ENCODE assay signal across 8 cellular contexts in the genomic region with DNA sequence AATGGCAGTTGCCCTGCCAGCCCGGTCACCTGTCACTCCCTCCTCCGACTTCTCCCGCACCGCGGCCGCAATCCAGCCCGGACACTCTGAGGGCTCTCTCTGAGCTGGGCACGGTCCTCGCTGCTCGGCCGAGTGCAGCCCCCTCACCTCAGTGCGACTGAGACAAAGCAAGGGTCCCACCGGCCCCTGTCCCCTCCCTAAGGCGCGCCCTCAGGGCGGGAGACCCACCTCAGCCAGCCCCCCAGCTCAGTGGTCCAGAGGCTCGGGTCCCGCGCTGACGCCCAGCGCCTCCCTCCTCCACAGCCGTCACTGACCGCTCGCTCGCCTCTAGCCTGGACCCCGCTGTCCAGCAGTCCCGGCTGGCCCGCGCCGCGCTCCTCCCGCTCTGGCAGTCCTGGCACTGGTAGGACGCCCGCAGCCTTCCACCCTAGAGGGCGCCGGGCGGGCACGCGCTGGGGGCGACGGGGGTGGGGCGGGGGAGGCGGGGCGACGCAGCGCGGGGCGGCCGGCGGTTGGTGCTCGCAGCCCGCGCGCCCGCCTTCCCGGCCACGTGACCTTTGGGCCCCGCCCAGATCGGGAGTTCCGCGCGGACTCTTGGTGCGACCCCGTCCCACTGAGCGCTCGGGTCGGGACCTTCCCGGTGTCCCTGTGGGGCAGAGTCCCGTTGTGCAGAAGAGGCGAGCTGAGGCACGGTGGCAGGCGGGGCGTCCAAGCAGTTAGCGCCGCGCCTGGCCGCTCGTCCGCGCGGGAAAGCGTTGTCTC. TPM values are rescaled to one million over a fixed set of nuclear protein-coding genes. Genes with fewer than 3 reads are reported as not detected.
DNase-seq lines count a peak whose midpoint lies in the region; ATAC-seq, FAIRE-seq and TF ChIP-seq lines count a peak whose summit lies in the region.

No MANE protein-coding gene starts in this region.

- DNase-seq in A549 (ENCODE audit: low read depth in 1 of 2, low spot score in 1 of 2) (peak; percentile 57 to 68), NCI-H446 treated with DMSO at 0.1 percent for 48 hours (lab: John Stamatoyannopoulos, UW) (peak; percentile 40), choroid plexus epithelial cell (ENCODE audit: low read depth) (peak; percentile 30), left kidney (ENCODE audit: low read depth, low spot score) (peak; percentile 91)
- DNase-seq in activated CD4-positive, alpha-beta T cell treated with anti-CD3 and anti-CD28 coated beads for 4 hours, result peak; percentile 81 to 83
- DNase-seq in stimulated activated CD4-positive, alpha-beta T cell treated with anti-CD3 and anti-CD28 coated beads, Interleukin-1b, Interleukin-23, amount 100 ng/mL, for 48 hours, result peak; percentile 72

- H3K4me3 ChIP-seq in A549 (peak overlapping the region; percentile 78), choroid plexus epithelial cell (ENCODE audit: low read depth, low read length) (peak overlapping the region; percentile 81)

- H3K9me3 ChIP-seq in A549, result no peaks in the 10 kb centered on the region

- WGBS in A549 (ENCODE audit: missing lambda C conversion rate), result 0% methylated on average over 6 of the region's 82 CpGs

- CTCF ChIA-PET in A549 (lab: Yijun Ruan, JAX), result interaction anchor here (0.6 to 1.3 kb wide), 5 partner anchors 9 to 274 kb away, joined by 3 to 4 read pairs (median 3); no protein-coding TSS in a partner anchor

- TF ChIP-seq RAD21 in A549 (conservative IDR thresholded peaks at IDR 0.05 in 1 of 2, IDR thresholded peaks at IDR 0.05 in 1 of 2), result no peak

- FAIRE-seq in A549 (lab: Jason Lieb, UNC), result no peak

- TF ChIP-seq CTCF in A549 (IDR thresholded peaks at IDR 0.05), result peak; percentile 24; the same call in 2 of the 3 replicates
- no peak for TF ChIP-seq CTCF in choroid plexus epithelial cell (conservative IDR thresholded peaks at IDR 0.05; ENCODE audit: low read depth, low read length)

- H3K4me2 ChIP-seq in A549, result peak overlapping the region; percentile 87

- POLR2A ChIA-PET in A549 (lab: Yijun Ruan, JAX), result interaction anchor here (0.9 kb wide), 1 partner anchor 246 kb away, joined by 4 read pairs; a partner anchor contains a TSS

- H3K4me1 ChIP-seq in A549, result no peaks in the 10 kb centered on the region

- TF ChIP-seq POLR2A in A549 (IDR thresholded peaks at IDR 0.05; ENCODE audit: low read length), result no peak

- H3K27ac ChIP-seq in A549, result peak overlapping the region; percentile 59 to 88; a peak in 5 of 6 replicates

- ATAC-seq in A549 (peak; percentile 87 to 89), GM18511 (IDR thresholded peaks at IDR 0.05; ENCODE audit: unreplicated experiment) (peak; percentile 77), HG03103 (IDR thresholded peaks at IDR 0.05; ENCODE audit: low read depth, unreplicated experiment) (peak; percentile 63)

- no peak for TF ChIP-seq EP300 in A549 (IDR thresholded peaks at IDR 0.05)

TF ChIP-seq in A549, 52 proteins besides CTCF, POLR2A, EP300 and RAD21:
- TF ChIP-seq GATA3 (IDR thresholded peaks at IDR 0.05; ENCODE audit: borderline replicate concordance), result no peak
- TF ChIP-seq, protein P1, sequence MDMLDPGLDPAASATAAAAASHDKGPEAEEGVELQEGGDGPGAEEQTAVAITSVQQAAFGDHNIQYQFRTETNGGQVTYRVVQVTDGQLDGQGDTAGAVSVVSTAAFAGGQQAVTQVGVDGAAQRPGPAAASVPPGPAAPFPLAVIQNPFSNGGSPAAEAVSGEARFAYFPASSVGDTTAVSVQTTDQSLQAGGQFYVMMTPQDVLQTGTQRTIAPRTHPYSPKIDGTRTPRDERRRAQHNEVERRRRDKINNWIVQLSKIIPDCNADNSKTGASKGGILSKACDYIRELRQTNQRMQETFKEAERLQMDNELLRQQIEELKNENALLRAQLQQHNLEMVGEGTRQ (IDR thresholded peaks at IDR 0.05), result peak; percentile 83
- TF ChIP-seq, protein P2, sequence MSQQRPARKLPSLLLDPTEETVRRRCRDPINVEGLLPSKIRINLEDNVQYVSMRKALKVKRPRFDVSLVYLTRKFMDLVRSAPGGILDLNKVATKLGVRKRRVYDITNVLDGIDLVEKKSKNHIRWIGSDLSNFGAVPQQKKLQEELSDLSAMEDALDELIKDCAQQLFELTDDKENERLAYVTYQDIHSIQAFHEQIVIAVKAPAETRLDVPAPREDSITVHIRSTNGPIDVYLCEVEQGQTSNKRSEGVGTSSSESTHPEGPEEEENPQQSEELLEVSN (IDR thresholded peaks at IDR 0.05; ENCODE audit: borderline replicate concordance, low read depth), result peak; percentile 88
- TF ChIP-seq, protein P3, sequence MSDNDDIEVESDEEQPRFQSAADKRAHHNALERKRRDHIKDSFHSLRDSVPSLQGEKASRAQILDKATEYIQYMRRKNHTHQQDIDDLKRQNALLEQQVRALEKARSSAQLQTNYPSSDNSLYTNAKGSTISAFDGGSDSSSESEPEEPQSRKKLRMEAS (IDR thresholded peaks at IDR 0.05), result no peak; the same call in 1 of the 2 replicates
- TF ChIP-seq ZFP36 (IDR thresholded peaks at IDR 0.05; ENCODE audit: borderline replicate concordance, partially characterized antibody), result no peak
- 0 out of 3 replicates have a peak, but pooled peaks have one; percentile 7 for TF ChIP-seq SMC3 (IDR thresholded peaks at IDR 0.05)

RNA-seq across cellular contexts. Expression of a gene that starts 7.9 kb away (rescaled TPM):
- 17.0 and 17.3 TPM in 2 replicates for polyA plus RNA-seq in A549 (2011; rRNA removed)
- polyA plus RNA-seq in A549 (2012; cell fraction: cytosol; rRNA removed), result 19.6 and 19.8 TPM in 2 replicates
- polyA plus RNA-seq in A549 (2012; cell fraction: nucleus; rRNA removed), result 30.1 and 33.5 TPM in 2 replicates
- 14.5 to 15.9 TPM (median 15.5 TPM) in 3 replicates for polyA plus RNA-seq in A549 (2017; fragmentation: RNase III; extraction: RNeasy Plus Mini Kit Qiagen cat#74134 plus additional on column Dnase treatment)
- polyA minus RNA-seq in A549 (2011; rRNA and poly(A)+ RNA removed), result 23.8 and 26.8 TPM in 2 replicates

RNA-seq across cellular contexts. Expression of a gene that starts 43.5 kb away (rescaled TPM):
- polyA plus RNA-seq in A549 (2011; rRNA removed) (not detected in 2 replicates), A549 (2017; fragmentation: RNase III; extraction: RNeasy Plus Mini Kit Qiagen cat#74134 plus additional on column Dnase treatment) (not detected in 3 replicates)
- polyA plus RNA-seq in A549 (2012; cell fraction: cytosol; rRNA removed), result 0.01 TPM in 1 of 2 replicates, not detected in the other
- polyA plus RNA-seq in A549 (2012; cell fraction: nucleus; rRNA removed), result 0.11 TPM in 1 of 2 replicates, not detected in the other
- polyA minus RNA-seq in A549 (2011; rRNA and poly(A)+ RNA removed), result not detected in 2 replicates

Comparison
In these comparisons a context has a peak if more than half of its experiments do, and no peak if none do; other contexts are left out.
1. Peak in every context shown above with its lines: DNase-seq, ATAC-seq, H3K4me3 ChIP-seq and H3K27ac ChIP-seq.
2. DNase-seq: peak in every context shown above with its lines; median percentile 91 in left kidney; 82 in activated CD4-positive, alpha-beta T cell treated with anti-CD3 and anti-CD28 coated beads for 4 hours; 72 in stimulated activated CD4-positive, alpha-beta T cell treated with anti-CD3 and anti-CD28 coated beads, Interleukin-1b, Interleukin-23, amount 100 ng/mL, for 48 hours; 62 in A549; 40 in NCI-H446 treated with DMSO at 0.1 percent for 48 hours; 30 in choroid plexus epithelial cell.